Comparison of ENCODE assay signal across 10 cellular contexts in the genomic region with DNA sequence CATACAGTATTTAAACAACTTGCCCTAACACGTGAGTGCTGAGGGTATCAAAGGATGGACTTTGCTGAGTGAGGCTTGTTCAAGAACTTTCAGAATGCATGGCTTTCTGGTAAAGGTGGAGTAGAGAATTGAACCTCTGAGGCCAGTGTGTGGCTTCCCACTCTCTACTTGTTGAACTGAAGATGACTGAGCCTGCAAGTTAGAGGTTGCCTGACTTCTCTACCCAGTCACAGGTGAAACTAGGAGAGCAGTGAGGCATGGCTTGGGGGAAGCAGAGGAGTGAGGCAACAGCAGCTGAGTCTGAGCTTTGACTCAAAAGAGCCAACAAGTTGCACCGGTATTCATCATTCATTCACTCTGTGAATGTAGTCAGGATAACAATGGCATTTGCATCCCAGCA.
DNase-seq lines count a peak whose midpoint lies in the region; ATAC-seq and TF ChIP-seq lines count a peak whose summit lies in the region.
"Had no signal": no experiment of that assay in that cellular context is flagged by ENCODE, and none has a peak within 500 bp of the region (broad histone marks: within the 10 kb centered on the region; RNA-seq: fewer than 3 reads in every experiment).

No MANE protein-coding gene starts in this region.

- H4K20me1 ChIP-seq in MM.1S (ENCODE audit: insufficient read depth, low read length): no peaks in the 10 kb centered on the region

- H3K27me3 ChIP-seq in endodermal cell (ENCODE audit: control insufficient read depth, insufficient read depth, low read length, poor library complexity, severe bottlenecking) (no peaks in the 10 kb centered on the region), MM.1S (replicated peaks; ENCODE audit: insufficient read depth, low read length) (no peaks in the 10 kb centered on the region)
- H3K27me3 ChIP-seq: cardiac muscle cell had no signal

- intact Hi-C loops in posterior vena cava (cut with DNase I): no loop called here

- DNase-seq in endodermal cell: no peak
- no peak for DNase-seq in AG08395 (ENCODE audit: low spot score)
- DNase-seq in posterior vena cava (ENCODE audit: low spot score): no peak
- no peak for DNase-seq in H4 (ENCODE audit: low spot score)
- no peak for DNase-seq in MM.1S
- DNase-seq: NCI-H1694 had no signal

- peaks cover 24% of the 10 kb centered on the region for H3K27me3 Mint-ChIP-seq in endodermal cell (ENCODE audit: insufficient read depth)

- H3K4me1 ChIP-seq in endodermal cell (ENCODE audit: control insufficient read depth, insufficient read depth, low read length) (peaks cover 10% of the 10 kb centered on the region), MM.1S (ENCODE audit: low read length) (no peaks in the 10 kb centered on the region)

- ATAC-seq in GM18498 (IDR thresholded peaks at IDR 0.05; ENCODE audit: unreplicated experiment) (peak; percentile 100), GM19328 (IDR thresholded peaks at IDR 0.05; ENCODE audit: unreplicated experiment) (peak; percentile 99), HG02943 (IDR thresholded peaks at IDR 0.05; ENCODE audit: low read depth, unreplicated experiment) (peak; percentile 98)

- 33 to 62% methylated on average over 1 to 2 of the region's 2 CpGs for WGBS in endodermal cell (ENCODE audit: insufficient coverage in 1 of 2, insufficient read length in 1 of 2), 2 experiments

- H2AFZ ChIP-seq in MM.1S (ENCODE audit: low read length): no peak overlapping the region

- no peak overlapping the region for H3K4me3 ChIP-seq in endodermal cell (ENCODE audit: low read length)
- H3K4me3 ChIP-seq in MM.1S (ENCODE audit: low read length): no peak overlapping the region
- H3K4me3 ChIP-seq: cardiac muscle cell had no signal

- H3K27ac Mint-ChIP-seq in endodermal cell: no peak overlapping the region

- no peak overlapping the region for H3K4me2 ChIP-seq in MM.1S (ENCODE audit: low read depth, low read length)

- peaks cover 26% of the 10 kb centered on the region for H3K9me3 Mint-ChIP-seq in endodermal cell

- no peaks in the 10 kb centered on the region for H3K36me3 ChIP-seq in endodermal cell (ENCODE audit: control insufficient read depth, insufficient read depth, low read length)
- H3K36me3 ChIP-seq in MM.1S (replicated peaks; ENCODE audit: insufficient read depth, low read length): no peaks in the 10 kb centered on the region
- H3K36me3 ChIP-seq: cardiac muscle cell had no signal

- peaks cover 3% of the 10 kb centered on the region for H3K36me3 Mint-ChIP-seq in endodermal cell (ENCODE audit: low read depth)

- H3K4me3 Mint-ChIP-seq in endodermal cell: peak overlapping the region; percentile 18

- H3F3A ChIP-seq in MM.1S (ENCODE audit: insufficient read depth, low read length): no peaks in the 10 kb centered on the region

- no peaks in the 10 kb centered on the region for H3K79me2 ChIP-seq in MM.1S (ENCODE audit: low read length)

- TF ChIP-seq CTCF in endodermal cell (conservative IDR thresholded peaks at IDR 0.05) (no peak), MM.1S (IDR thresholded peaks at IDR 0.05; ENCODE audit: low read length) (no peak)

- H3K9ac ChIP-seq in endodermal cell (ENCODE audit: extremely low read depth, low read length, poor library complexity, severe bottlenecking) (no peak overlapping the region), MM.1S (ENCODE audit: low read length) (no peak overlapping the region)

- H3K9me2 ChIP-seq in MM.1S (replicated peaks; ENCODE audit: insufficient read depth, low read length): no peaks in the 10 kb centered on the region

- peaks cover 17% of the 10 kb centered on the region for H3K4me1 Mint-ChIP-seq in endodermal cell

- H3K27ac ChIP-seq in endodermal cell (ENCODE audit: low read depth, low read length): peak overlapping the region; percentile 61
- H3K27ac ChIP-seq in MM.1S (ENCODE audit: low read length): no peak overlapping the region
- H3K27ac ChIP-seq: cardiac muscle cell had no signal

- peaks cover 8% of the 10 kb centered on the region for H3K9me3 ChIP-seq in endodermal cell (ENCODE audit: control insufficient read depth, low read length)
- H3K9me3 ChIP-seq in MM.1S (replicated peaks; ENCODE audit: insufficient read depth, low read length): no peaks in the 10 kb centered on the region
